Comparison of ENCODE assay signal across 9 cellular contexts in the genomic region with DNA sequence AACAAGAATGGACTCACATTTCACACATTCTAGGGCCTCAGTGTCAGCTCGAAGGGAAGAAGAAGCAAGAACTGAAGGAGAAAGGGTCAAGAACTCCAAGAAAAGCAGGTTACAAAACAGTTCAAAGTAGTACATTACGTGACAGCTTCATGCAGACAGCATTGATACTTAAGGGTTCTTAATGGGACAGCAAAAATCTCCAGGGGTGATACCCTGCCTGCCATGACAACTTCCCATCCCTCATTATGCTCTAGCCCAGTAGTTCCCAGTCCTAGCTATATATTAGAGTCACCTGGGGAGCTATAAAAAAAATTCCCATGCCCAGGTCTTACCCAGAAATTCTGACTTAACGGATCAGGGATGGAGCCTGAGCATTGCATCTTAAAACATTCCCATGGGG.
"Had no signal": no experiment of that assay in that cellular context is flagged by ENCODE, and none has a peak within 500 bp of the region (broad histone marks: within the 10 kb centered on the region; RNA-seq: fewer than 3 reads in every experiment).

No MANE protein-coding gene starts in this region.

- H3K4me1 ChIP-seq: HAP-1 had no signal

- H3K4me3 ChIP-seq: GM23248, GM23338, HAP-1 had no signal

- H3K36me3 ChIP-seq: HAP-1 had no signal

- H3K9me3 ChIP-seq: HAP-1 had no signal

- DNase-seq: GM23248, GOT3, H7, H9, HCEC 1CT, HFFc6 had no signal

- H3K27ac ChIP-seq: GM23248 had no signal

- ATAC-seq: GM23338, HCT116 had no signal
